In genomic region chr3:39427506-39427905, GRCh38 we compare ENCODE assay signal across 23 cellular contexts. TPM values are rescaled to one million over a fixed set of nuclear protein-coding genes. Genes with fewer than 3 reads are reported as not detected.
A peak's percentile ranks its signal among the peaks of the same experiment; 100 is the strongest.
DNase-seq lines count a peak whose midpoint lies in the region; ATAC-seq, FAIRE-seq and TF ChIP-seq lines count a peak whose summit lies in the region.
"Had no signal": no experiment of that assay in that cellular context is flagged by ENCODE, and none has a peak within 500 bp of the region (broad histone marks: within the 10 kb centered on the region; RNA-seq: fewer than 3 reads in every experiment).

No MANE protein-coding gene starts in this region.

- in situ Hi-C loops in GM13977 (cut with MboI; ENCODE audit: low pct_unique_long_range_greater_than_20kb, low sequenced_read_pairs, unreplicated experiment), result no loop called here

- no peak overlapping the region for H3K27ac ChIP-seq in gastroesophageal sphincter
- H3K27ac ChIP-seq: 22Rv1; A549; BLaER1 treated with 17β-estradiol and CSF1 and Interleukin-3, amounts not matched to agents 10 nM and 100 nM; C4-2B had no signal

- no peak for FAIRE-seq in RCC 7860 (lab: Jason Lieb, UNC)
- peak; percentile 40 for FAIRE-seq in bronchial epithelial cell (lab: Jason Lieb, UNC)
- FAIRE-seq: A549, D721Med, G401.6, GM12891, GM18507 had no signal

- H3K27me3 ChIP-seq in bronchial epithelial cell (ENCODE audit: control insufficient read depth, insufficient read depth, low read length) (no peaks in the 10 kb centered on the region), gastroesophageal sphincter (no peaks in the 10 kb centered on the region)
- H3K27me3 ChIP-seq: BLaER1 treated with 17β-estradiol and CSF1 and Interleukin-3, amounts not matched to agents 10 nM and 100 nM had no signal

- WGBS in gastroesophageal sphincter (ENCODE audit: low coverage in 1 of 2), 2 donors, result 89 to 100% methylated on average over 1 of the region's 1 CpG

- DNase-seq in RCC 7860 (ENCODE audit: low spot score) (peak; percentile 15), bronchial epithelial cell (ENCODE audit: low read depth) (no peak), kidney tubule cell (ENCODE audit: low spot score) (peak; percentile 50), GM13977 (ENCODE audit: low spot score) (no peak), iPS-NIHi7 (ENCODE audit: extremely low spot score) (no peak)
- DNase-seq: AML-193; Caco-2; Calu3; CD4-positive, alpha-beta T cell; CD8-positive, alpha-beta T cell; DMS79 treated with DMSO at 0.1 percent for 48 hours; GF-D8 had no signal

- H3K9me3 ChIP-seq in gastroesophageal sphincter, result no peaks in the 10 kb centered on the region
- H3K9me3 ChIP-seq: A549; BLaER1 treated with 17β-estradiol and CSF1 and Interleukin-3, amounts not matched to agents 10 nM and 100 nM; Caco-2 had no signal

- TF ChIP-seq CTCF in bronchial epithelial cell (IDR thresholded peaks at IDR 0.05; ENCODE audit: insufficient read depth, low read length, severe bottlenecking) (no peak), GM13977 (IDR thresholded peaks at IDR 0.05; ENCODE audit: extremely low read depth, insufficient read depth, missing control alignments) (no peak), gastroesophageal sphincter (IDR thresholded peaks at IDR 0.05) (no peak)

- no peaks in the 10 kb centered on the region for H3K36me3 ChIP-seq in bronchial epithelial cell (ENCODE audit: control insufficient read depth, insufficient read depth, low read length)
- no peaks in the 10 kb centered on the region for H3K36me3 ChIP-seq in gastroesophageal sphincter
- H3K36me3 ChIP-seq: BLaER1 treated with 17β-estradiol and CSF1 and Interleukin-3, amounts not matched to agents 10 nM and 100 nM had no signal

- ATAC-seq in gastroesophageal sphincter, result no peak
- ATAC-seq: A549; CD8-positive, alpha-beta T cell had no signal

- no peak overlapping the region for H3K4me3 ChIP-seq in bronchial epithelial cell (ENCODE audit: low read depth, low read length)
- no peak overlapping the region for H3K4me3 ChIP-seq in gastroesophageal sphincter
- H3K4me3 ChIP-seq: A549; BLaER1 treated with 17β-estradiol and CSF1 and Interleukin-3, amounts not matched to agents 10 nM and 100 nM had no signal

- no peak for TF ChIP-seq EP300 in gastroesophageal sphincter (IDR thresholded peaks at IDR 0.05)

- TF ChIP-seq POLR2A in gastroesophageal sphincter (IDR thresholded peaks at IDR 0.05), result no peak

- no peaks in the 10 kb centered on the region for H3K4me1 ChIP-seq in gastroesophageal sphincter
- H3K4me1 ChIP-seq: A549; BLaER1 treated with 17β-estradiol and CSF1 and Interleukin-3, amounts not matched to agents 10 nM and 100 nM; Caco-2 had no signal

RNA-seq across cellular contexts. Expression of gene RPSA, which starts 21.0 kb away (rescaled TPM):
- total RNA-seq in bronchial epithelial cell (2,916 and 3,451 TPM in 2 replicates), gastroesophageal sphincter (1,000 to 10,000 TPM in 2 of 4 donors, 100 to 1,000 TPM in 2; 637 to 1,292 (median 907) TPM)

RNA-seq across cellular contexts. Expression of gene MOBP, which starts 40.0 kb away (rescaled TPM):
- total RNA-seq in bronchial epithelial cell, result not detected in 2 replicates
- total RNA-seq in gastroesophageal sphincter, result under 1 TPM in 2 of 4 donors, not detected in 2; 0.08 to 0.47 TPM
- total RNA-seq: A172; B cell; CD4-positive, alpha-beta T cell; CD8-positive, alpha-beta T cell had no signal

RNA-seq across cellular contexts. Expression of gene SLC25A38, which starts 44.3 kb away (rescaled TPM):
- 12.2 and 21.9 TPM in 2 replicates for total RNA-seq in bronchial epithelial cell
- 10 to 100 TPM; 24.9 to 44.8 (median 28.5) TPM for total RNA-seq in gastroesophageal sphincter

Comparison
In these comparisons a context has a peak if more than half of its experiments do, and no peak if none do; other contexts are left out.
1. DNase-seq: peak in RCC 7860 (single experiment) and kidney tubule cell (single experiment); none in bronchial epithelial cell (single experiment), GM13977 (single experiment) and iPS-NIHi7 (single experiment).